Comparison of ENCODE assay signal across 30 cellular contexts in the genomic region with DNA sequence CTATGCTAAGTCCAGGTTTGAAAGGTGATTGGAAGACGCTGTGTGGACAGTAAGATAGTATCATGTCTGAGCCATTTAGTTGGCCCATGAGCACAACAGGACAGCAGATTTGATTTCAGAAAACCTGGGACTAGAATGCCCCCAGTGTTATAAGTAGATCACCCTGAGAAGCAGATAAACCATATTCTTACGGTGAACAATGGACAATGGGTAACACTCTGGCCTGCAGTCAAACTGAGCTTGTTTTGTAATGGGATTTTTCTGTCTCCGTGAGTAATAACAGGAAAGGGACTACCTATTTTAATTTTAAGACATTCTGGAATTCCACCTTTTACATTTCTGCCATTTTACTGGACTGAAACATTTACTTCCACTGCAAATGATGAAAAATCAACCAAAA.
DNase-seq lines count a peak whose midpoint lies in the region; ATAC-seq and TF ChIP-seq lines count a peak whose summit lies in the region.
"Had no signal": no experiment of that assay in that cellular context is flagged by ENCODE, and none has a peak within 500 bp of the region (broad histone marks: within the 10 kb centered on the region; RNA-seq: fewer than 3 reads in every experiment).

No MANE protein-coding gene starts in this region.

- peaks cover 4% of the 10 kb centered on the region for H3K4me1 Mint-ChIP-seq in activated CD4-positive, alpha-beta memory T cell treated with anti-CD3 and anti-CD28 coated beads for 36 hours (ENCODE audit: low read depth)

- no peaks in the 10 kb centered on the region for H3K36me3 ChIP-seq in HCT116 (ENCODE audit: control insufficient read depth in 1 of 2, insufficient read depth in 2 of 2, low read length in 2 of 2)
- no peaks in the 10 kb centered on the region for H3K36me3 ChIP-seq in mammary epithelial cell (ENCODE audit: insufficient read depth, low read length)
- H3K36me3 ChIP-seq: heart left ventricle, Peyer's patch, suprapubic skin had no signal

- dilution Hi-C loops in mammary epithelial cell (cut with HindIII; ENCODE audit: low sequenced_read_pairs), result loop anchor here (5.0 kb wide), 1 partner anchor 69 kb away; no protein-coding TSS in a partner anchor

- TF ChIP-seq CTCF in HCT116 (IDR thresholded peaks at IDR 0.05 in 2 of 3, conservative IDR thresholded peaks at IDR 0.05 in 1 of 3; ENCODE audit: borderline replicate concordance in 1 of 3, insufficient read depth in 1 of 3, low read depth in 2 of 3, low read length in 2 of 3) (no peak), mammary epithelial cell (conservative IDR thresholded peaks at IDR 0.05 in 1 of 2, IDR thresholded peaks at IDR 0.05 in 1 of 2; ENCODE audit: extremely low read depth in 1 of 2, insufficient read depth in 1 of 2, low read depth in 1 of 2, low read length in 2 of 2) (no peak), fibroblast of the aortic adventitia (IDR thresholded peaks at IDR 0.05; ENCODE audit: insufficient read depth, low read length) (no peak)

- intact Hi-C loops in HCT116 (cut with micrococcal nuclease) (loop anchor here (5.0 kb wide), 1 partner anchor 94 kb away; a partner anchor contains a TSS), mammary epithelial cell (cut with micrococcal nuclease) (no loop called here)
- intact Hi-C loops in activated CD4-positive, alpha-beta memory T cell treated with anti-CD3 and anti-CD28 coated beads for 36 hours (cut with micrococcal nuclease), result no loop called here

- RAD21 ChIA-PET in HCT116 (lab: Charles Lee; ENCODE audit: low non-redundant PET in 1 of 2, low total read pairs in 2 of 2, uncharacterized antibody in 2 of 2, unreplicated experiment in 2 of 2), result no interaction called here

- H3K4me3 ChIP-seq in HCT116 (replicated peaks in 1 of 2; ENCODE audit: low read depth in 1 of 2, low read length in 2 of 2) (no peak overlapping the region), mammary epithelial cell (replicated peaks in 1 of 3; ENCODE audit: insufficient read depth in 1 of 3, low read depth in 2 of 3, low read length in 3 of 3) (no peak overlapping the region), fibroblast of the aortic adventitia (ENCODE audit: low read depth, low read length) (no peak overlapping the region)
- H3K4me3 ChIP-seq: GM12878, GM23248, heart left ventricle, lung, Peyer's patch, SJCRH30, suprapubic skin had no signal

- H3K27me3 ChIP-seq in HCT116 (ENCODE audit: insufficient read depth, low read length) (no peaks in the 10 kb centered on the region), mammary epithelial cell (ENCODE audit: insufficient read depth, low read length) (no peaks in the 10 kb centered on the region)
- H3K27me3 ChIP-seq: heart left ventricle, Peyer's patch, SJCRH30, suprapubic skin had no signal

- peak overlapping the region; percentile 73 for H3K4me2 ChIP-seq in HCT116 (ENCODE audit: low read length)
- no peak overlapping the region for H3K4me2 ChIP-seq in mammary epithelial cell (ENCODE audit: insufficient read depth, low read depth, low read length)

- POLR2A ChIA-PET in HCT116 (lab: Charles Lee), result no interaction called here
- POLR2A ChIA-PET in activated CD4-positive, alpha-beta memory T cell treated with anti-CD3 and anti-CD28 coated beads for 36 hours (lab: Charles Lee), result no interaction called here

- no peak overlapping the region for H2AFZ ChIP-seq in HCT116 (ENCODE audit: low read depth, low read length, poor library complexity, severe bottlenecking)
- H2AFZ ChIP-seq in mammary epithelial cell (ENCODE audit: low read depth, low read length), result no peak overlapping the region
- H2AFZ ChIP-seq: GM23248 had no signal

- WGBS in mammary epithelial cell (ENCODE audit: low coverage, missing lambda C conversion rate), result 5% methylated on average over 3 of the region's 3 CpGs

- H3K9ac ChIP-seq in HCT116 (ENCODE audit: low read length) (peak overlapping the region; percentile 54), mammary epithelial cell (ENCODE audit: insufficient read depth, low read length) (peak overlapping the region; percentile 12)
- H3K9ac ChIP-seq: GM23248 had no signal

- H3K4me1 ChIP-seq in HCT116 (ENCODE audit: control insufficient read depth in 1 of 2, insufficient read depth in 2 of 2, low read length in 2 of 2) (peaks cover 69 to 99% of the 10 kb centered on the region in 2 experiments), mammary epithelial cell (ENCODE audit: insufficient read depth, low read length) (peaks cover 79% of the 10 kb centered on the region)
- H3K4me1 ChIP-seq: SJCRH30 had no signal

- no peak for TF ChIP-seq RAD21 in HCT116 (IDR thresholded peaks at IDR 0.05; ENCODE audit: low read depth)

- H3K27me3 Mint-ChIP-seq in activated CD4-positive, alpha-beta memory T cell treated with anti-CD3 and anti-CD28 coated beads for 36 hours, result peaks cover 2% of the 10 kb centered on the region

- no peak for TF ChIP-seq POLR2A in HCT116 (IDR thresholded peaks at IDR 0.05; ENCODE audit: borderline replicate concordance, extremely low read depth, insufficient read depth, insufficient read length)

- CTCF ChIA-PET in HCT116 (lab: Charles Lee), result no interaction called here
- CTCF ChIA-PET in mammary epithelial cell (lab: Charles Lee; ENCODE audit: low non-redundant PET), result no interaction called here
- CTCF ChIA-PET in activated CD4-positive, alpha-beta memory T cell treated with anti-CD3 and anti-CD28 coated beads for 36 hours (lab: Charles Lee), result no interaction called here

- H3K9me2 ChIP-seq in HCT116 (ENCODE audit: insufficient read depth), result no peaks in the 10 kb centered on the region

- H3K4me3 Mint-ChIP-seq in activated CD4-positive, alpha-beta memory T cell treated with anti-CD3 and anti-CD28 coated beads for 36 hours, result no peak overlapping the region
- H3K4me3 Mint-ChIP-seq: activated CD4-positive, alpha-beta T cell treated with anti-CD3 and anti-CD28 coated beads, Interleukin-2, amount 10 ng/mL, durations not matched to agents 7 days and 5 days; activated CD8-positive, alpha-beta memory T cell treated with anti-CD3 and anti-CD28 coated beads, Interleukin-2, amount 10 ng/mL, durations not matched to agents 7 days and 5 days; activated naive CD4-positive, alpha-beta T cell treated with anti-CD3 and anti-CD28 coated beads, Interleukin-2, amount 10 ng/mL, durations not matched to agents 7 days and 5 days; HFFc6; stimulated activated effector memory CD8-positive, alpha-beta T cell treated with anti-CD3 and anti-CD28 coated beads, Interleukin-12 subunit alpha, Interleukin-12 subunit beta, amount 100 ng/mL, for 72 hours had no signal

- no peak for DNase-seq in HCT116 (ENCODE audit: low read depth, low spot score)
- peak; percentile 78 for DNase-seq in mammary epithelial cell
- peak; percentile 52 for DNase-seq in fibroblast of the aortic adventitia (ENCODE audit: low read depth)
- peak; percentile 95 for DNase-seq in pons (ENCODE audit: low spot score)
- no peak for DNase-seq in activated CD4-positive, alpha-beta memory T cell treated with anti-CD3 and anti-CD28 coated beads for 36 hours
- no peak for DNase-seq in mesenteric fat pad (ENCODE audit: low spot score)
- DNase-seq in NCI-H748 (lab: John Stamatoyannopoulos, UW; ENCODE audit: unreplicated experiment), result no peak
- no peak for DNase-seq in RPMI8226
- DNase-seq: activated CD4-positive, alpha-beta T cell treated with anti-CD3 and anti-CD28 coated beads, Interleukin-2, amount 10 ng/mL, durations not matched to agents 7 days and 5 days; activated CD8-positive, alpha-beta memory T cell treated with anti-CD3 and anti-CD28 coated beads, Interleukin-2, amount 10 ng/mL, durations not matched to agents 7 days and 5 days; activated naive CD4-positive, alpha-beta T cell treated with anti-CD3 and anti-CD28 coated beads, Interleukin-2, amount 10 ng/mL, durations not matched to agents 7 days and 5 days; amniotic stem cell; GM23248; heart left ventricle; HFFc6; Kasumi-1; kidney glomerular epithelial cell; NCI-H1694 treated with DMSO at 0.1 percent for 48 hours; NCI-H524; NK-92 treated with Interleukin-12 subunit alpha and Interleukin-12 subunit beta, amount 100 ng/mL, for 24 hours; Peyer's patch; stimulated activated CD4-positive, alpha-beta T cell treated with anti-CD3 and anti-CD28 coated beads, Interleukin-12 subunit alpha, Interleukin-12 subunit beta, amount 100 ng/mL, for 4 hours; stimulated activated CD4-positive, alpha-beta T cell treated with anti-CD3 and anti-CD28 coated beads, Interleukin-4, amount 100 ng/mL, for 24 hours had no signal

- BruUV-seq in HCT116 (replicated peaks; lab: Mats Ljungman, UMichigan) (no TSS peak), mammary epithelial cell (replicated peaks; lab: Mats Ljungman, UMichigan) (no TSS peak)

- H3K36me3 Mint-ChIP-seq in activated CD4-positive, alpha-beta memory T cell treated with anti-CD3 and anti-CD28 coated beads for 36 hours, result no peaks in the 10 kb centered on the region
- H3K36me3 Mint-ChIP-seq: activated naive CD4-positive, alpha-beta T cell treated with anti-CD3 and anti-CD28 coated beads, Interleukin-2, amount 10 ng/mL, durations not matched to agents 7 days and 5 days; stimulated activated effector memory CD8-positive, alpha-beta T cell treated with anti-CD3 and anti-CD28 coated beads, Interleukin-12 subunit alpha, Interleukin-12 subunit beta, amount 100 ng/mL, for 72 hours had no signal

- no peak for ATAC-seq in HCT116
- ATAC-seq: activated CD8-positive, alpha-beta memory T cell treated with anti-CD3 and anti-CD28 coated beads, Interleukin-2, amount 10 ng/mL, durations not matched to agents 7 days and 5 days; GM12878; sciatic nerve; stimulated activated effector memory CD8-positive, alpha-beta T cell treated with anti-CD3 and anti-CD28 coated beads, Interleukin-12 subunit alpha, Interleukin-12 subunit beta, amount 100 ng/mL, for 72 hours had no signal

- H4K20me1 ChIP-seq in HCT116 (ENCODE audit: insufficient read depth) (no peaks in the 10 kb centered on the region), mammary epithelial cell (ENCODE audit: insufficient read depth, low read length) (no peaks in the 10 kb centered on the region)

- no peak overlapping the region for H3K27ac Mint-ChIP-seq in activated CD4-positive, alpha-beta memory T cell treated with anti-CD3 and anti-CD28 coated beads for 36 hours
- H3K27ac Mint-ChIP-seq: activated CD4-positive, alpha-beta T cell treated with anti-CD3 and anti-CD28 coated beads, Interleukin-2, amount 10 ng/mL, durations not matched to agents 7 days and 5 days; activated CD8-positive, alpha-beta memory T cell treated with anti-CD3 and anti-CD28 coated beads, Interleukin-2, amount 10 ng/mL, durations not matched to agents 7 days and 5 days; activated naive CD4-positive, alpha-beta T cell treated with anti-CD3 and anti-CD28 coated beads, Interleukin-2, amount 10 ng/mL, durations not matched to agents 7 days and 5 days; HFFc6; stimulated activated effector memory CD8-positive, alpha-beta T cell treated with anti-CD3 and anti-CD28 coated beads, Interleukin-12 subunit alpha, Interleukin-12 subunit beta, amount 100 ng/mL, for 72 hours had no signal

- no peaks in the 10 kb centered on the region for H3K9me3 Mint-ChIP-seq in activated CD4-positive, alpha-beta memory T cell treated with anti-CD3 and anti-CD28 coated beads for 36 hours
- H3K9me3 Mint-ChIP-seq: activated CD4-positive, alpha-beta T cell treated with anti-CD3 and anti-CD28 coated beads, Interleukin-2, amount 10 ng/mL, durations not matched to agents 7 days and 5 days; activated naive CD4-positive, alpha-beta T cell treated with anti-CD3 and anti-CD28 coated beads, Interleukin-2, amount 10 ng/mL, durations not matched to agents 7 days and 5 days; HFFc6; stimulated activated effector memory CD8-positive, alpha-beta T cell treated with anti-CD3 and anti-CD28 coated beads, Interleukin-12 subunit alpha, Interleukin-12 subunit beta, amount 100 ng/mL, for 72 hours had no signal

- H3K27ac ChIP-seq in HCT116 (ENCODE audit: low read depth, low read length), result peak overlapping the region; percentile 84; the same call in 1 of the 2 replicates
- peak overlapping the region; percentile 64 for H3K27ac ChIP-seq in mammary epithelial cell (ENCODE audit: insufficient read depth, low read depth, low read length)
- H3K27ac ChIP-seq: C4-2B, GM23248, SJCRH30, suprapubic skin had no signal

- H3K79me2 ChIP-seq in HCT116 (ENCODE audit: insufficient read depth, low read length) (peaks cover 63% of the 10 kb centered on the region), mammary epithelial cell (ENCODE audit: insufficient read depth, low read length) (peaks cover 99% of the 10 kb centered on the region)

- in situ Hi-C loops in mammary epithelial cell (cut with MboI; ENCODE audit: low sequenced_read_pairs in 2 of 2), result no loop called here

- H3K9me3 ChIP-seq in HCT116 (ENCODE audit: control insufficient read depth in 1 of 2, insufficient read depth in 1 of 2, low read depth in 1 of 2, low read length in 2 of 2), result no peaks in the 10 kb centered on the region
- H3K9me3 ChIP-seq in mammary epithelial cell (replicated peaks; ENCODE audit: insufficient read depth, low read length), result no peaks in the 10 kb centered on the region
- H3K9me3 ChIP-seq: heart left ventricle, Peyer's patch, SJCRH30, suprapubic skin had no signal

Comparison
In these comparisons a context has a peak if more than half of its experiments do, and no peak if none do; other contexts are left out.
1. DNase-seq: peak in mammary epithelial cell (single experiment), fibroblast of the aortic adventitia (single experiment) and pons (single experiment); none in HCT116 (single experiment), activated CD4-positive, alpha-beta memory T cell treated with anti-CD3 and anti-CD28 coated beads for 36 hours (single experiment), mesenteric fat pad (single experiment), NCI-H748 (single experiment) and RPMI8226 (single experiment).